In genomic region chr5:372911-373709, GRCh38 we compare ENCODE assay signal across 8 cellular contexts. TPM values are rescaled to one million over a fixed set of nuclear protein-coding genes. Genes with fewer than 3 reads are reported as not detected.
A peak's percentile ranks its signal among the peaks of the same experiment; 100 is the strongest.
DNase-seq lines count a peak whose midpoint lies in the region; ATAC-seq, FAIRE-seq and TF ChIP-seq lines count a peak whose summit lies in the region.

No MANE protein-coding gene starts in this region.

- H3K27ac ChIP-seq in A549 (peak overlapping the region; percentile 78 to 95), KMS-11 (peak overlapping the region; percentile 92), body of pancreas (no peak overlapping the region)

- no peaks in the 10 kb centered on the region for H3K9me3 Mint-ChIP-seq in osteocyte (ENCODE audit: unreplicated experiment)

- H2AFZ ChIP-seq in KMS-11 (ENCODE audit: low read depth): peak overlapping the region; percentile 83

- H3K9me3 ChIP-seq in A549 (no peaks in the 10 kb centered on the region), body of pancreas (no peaks in the 10 kb centered on the region)

- FAIRE-seq in A549 (lab: Jason Lieb, UNC): no peak

- H3K4me2 ChIP-seq in A549: peak overlapping the region; percentile 100
- H3K4me2 ChIP-seq in KMS-11: peak overlapping the region; percentile 96

- TF ChIP-seq EP300 in A549 (IDR thresholded peaks at IDR 0.05): no peak

- peak in 1 of 2 experiments; percentile 23; a peak in 3 of 6 replicates for ATAC-seq in A549
- ATAC-seq in GM19452 (IDR thresholded peaks at IDR 0.05; ENCODE audit: unreplicated experiment): no peak
- ATAC-seq in body of pancreas: no peak

- H3K4me1 ChIP-seq in A549 (peaks cover 14% of the 10 kb centered on the region; the same call in 2 of the 3 replicates), KMS-11 (ENCODE audit: low read depth, poor library complexity, severe bottlenecking) (peaks cover 67% of the 10 kb centered on the region), body of pancreas (peaks cover 13% of the 10 kb centered on the region)

- DNase-seq in A549 (ENCODE audit: low read depth in 1 of 2, low spot score in 1 of 2) (no peak), GM13976 (ENCODE audit: low spot score) (peak; percentile 49), astrocyte of the spinal cord (ENCODE audit: low read depth, low spot score) (no peak), osteocyte (ENCODE audit: extremely low spot score, unreplicated experiment) (peak; percentile 86), RKO (ENCODE audit: low spot score) (no peak), body of pancreas (no peak)

- H3K4me3 ChIP-seq in A549 (peak overlapping the region; percentile 79), KMS-11 (IDR thresholded peaks at IDR 0.05; ENCODE audit: insufficient read depth, low read depth, low read length) (no peak overlapping the region), astrocyte of the spinal cord (ENCODE audit: low read depth, low read length) (peak overlapping the region; percentile 7), body of pancreas (no peak overlapping the region)

- no peaks in the 10 kb centered on the region; the same call in 1 of the 2 replicates for H3K36me3 ChIP-seq in KMS-11 (ENCODE audit: insufficient read depth)
- no peaks in the 10 kb centered on the region for H3K36me3 ChIP-seq in body of pancreas (replicated peaks in 1 of 2; ENCODE audit: insufficient read depth in 1 of 2, low read depth in 2 of 2)

- in situ Hi-C loops in GM13976 (cut with MboI; ENCODE audit: low sequenced_read_pairs, unreplicated experiment): no loop called here
- in situ Hi-C loops in astrocyte of the spinal cord (cut with HindIII; ENCODE audit: low sequenced_read_pairs): no loop called here

- no peaks in the 10 kb centered on the region for H4K20me1 ChIP-seq in KMS-11 (ENCODE audit: insufficient read depth)

- TF ChIP-seq RAD21 in A549 (conservative IDR thresholded peaks at IDR 0.05 in 1 of 2, IDR thresholded peaks at IDR 0.05 in 1 of 2): no peak

- TF ChIP-seq POLR2A in A549 (IDR thresholded peaks at IDR 0.05; ENCODE audit: low read length): no peak
- no peak for TF ChIP-seq POLR2A in body of pancreas (IDR thresholded peaks at IDR 0.05)

- H3K79me2 ChIP-seq in KMS-11 (ENCODE audit: insufficient read depth, low read depth): 0 out of 2 replicates have a peak, but pooled peaks cover 4% of the 10 kb centered on the region

- CTCF ChIA-PET in A549 (lab: Yijun Ruan, JAX): interaction anchor here (0.6 to 1.7 kb wide), 2 partner anchors 56 to 58 kb away, joined by 3 to 6 read pairs; no protein-coding TSS in a partner anchor

- POLR2A ChIA-PET in A549 (lab: Yijun Ruan, JAX): no interaction called here

- H3K27me3 ChIP-seq in KMS-11 (ENCODE audit: insufficient read depth, low read depth) (no peaks in the 10 kb centered on the region), body of pancreas (peaks cover 0 to 12% of the 10 kb centered on the region in 2 donors)

- peak overlapping the region; percentile 35 for H3K4me3 Mint-ChIP-seq in osteocyte (ENCODE audit: unreplicated experiment)

- peaks cover 54% of the 10 kb centered on the region for H3K4me1 Mint-ChIP-seq in osteocyte (ENCODE audit: unreplicated experiment)

- WGBS in A549 (ENCODE audit: missing lambda C conversion rate): 85% methylated on average over 5 of the region's 27 CpGs
- 72 to 83% methylated on average over 5 to 25 of the region's 27 CpGs for WGBS in body of pancreas, 2 donors

- H3K27ac Mint-ChIP-seq in osteocyte (ENCODE audit: unreplicated experiment): peak overlapping the region; percentile 93

- H3K27me3 Mint-ChIP-seq in osteocyte (ENCODE audit: unreplicated experiment): no peaks in the 10 kb centered on the region

- intact Hi-C loops in body of pancreas (cut with DNase I): no loop called here

- peak overlapping the region; percentile 98 for H3K9ac ChIP-seq in KMS-11

- peaks cover 14% of the 10 kb centered on the region for H3K36me3 Mint-ChIP-seq in osteocyte (ENCODE audit: unreplicated experiment)

- TF ChIP-seq CTCF in A549 (IDR thresholded peaks at IDR 0.05) (no peak), GM13976 (IDR thresholded peaks at IDR 0.05; ENCODE audit: borderline replicate concordance, control extremely low read depth, extremely low read depth, insufficient read depth, missing control alignments) (no peak), KMS-11 (conservative IDR thresholded peaks at IDR 0.05; ENCODE audit: low read depth, low read length) (no peak), astrocyte of the spinal cord (IDR thresholded peaks at IDR 0.05; ENCODE audit: low read depth, low read length) (no peak), osteocyte (IDR thresholded peaks at IDR 0.05) (no peak), body of pancreas (IDR thresholded peaks at IDR 0.05) (no peak)

TF ChIP-seq in A549, 52 proteins besides CTCF, POLR2A, EP300 and RAD21:
- TF ChIP-seq GATA3 (IDR thresholded peaks at IDR 0.05; ENCODE audit: borderline replicate concordance) (no peak), HDAC2 (IDR thresholded peaks at IDR 0.05) (no peak), RNF2 (IDR thresholded peaks at IDR 0.05; ENCODE audit: borderline replicate concordance, low read depth) (no peak), JUN (IDR thresholded peaks at IDR 0.05) (no peak), TFCP2L1 (CRISPR knock-in tag; IDR thresholded peaks at IDR 0.05) (no peak), RFX5 (IDR thresholded peaks at IDR 0.05) (no peak), ZC3H11A (IDR thresholded peaks at IDR 0.05) (no peak), MYC (IDR thresholded peaks at IDR 0.05; ENCODE audit: borderline replicate concordance, low read length) (no peak), MAX (IDR thresholded peaks at IDR 0.05) (no peak), BCL3 (IDR thresholded peaks at IDR 0.05) (no peak), SMC3 (IDR thresholded peaks at IDR 0.05) (no peak), BHLHE40 (IDR thresholded peaks at IDR 0.05; ENCODE audit: low read depth, low read length) (no peak), KDM5A (IDR thresholded peaks at IDR 0.05) (no peak), HEYL (CRISPR knock-in tag; IDR thresholded peaks at IDR 0.05) (no peak), ZFP36 (IDR thresholded peaks at IDR 0.05; ENCODE audit: borderline replicate concordance, partially characterized antibody) (no peak), FOSB (CRISPR knock-in tag; IDR thresholded peaks at IDR 0.05) (no peak), TP53 (CRISPR knock-in tag; IDR thresholded peaks at IDR 0.05) (no peak), EHMT2 (IDR thresholded peaks at IDR 0.05; ENCODE audit: low read depth) (no peak)

RNA-seq across cellular contexts. Expression of gene AHRR, which starts 51.6 kb away (rescaled TPM):
- polyA plus RNA-seq in A549 (2011; rRNA removed): 1.2 and 1.4 TPM in 2 replicates
- polyA plus RNA-seq in A549 (2012; cell fraction: cytosol; rRNA removed): 2.2 and 3.8 TPM in 2 replicates
- polyA plus RNA-seq in A549 (2012; cell fraction: nucleus; rRNA removed): 7.3 and 7.8 TPM in 2 replicates
- 1.7 to 2.3 TPM (median 1.8 TPM) in 3 replicates for polyA plus RNA-seq in A549 (2017; fragmentation: RNase III; extraction: RNeasy Plus Mini Kit Qiagen cat#74134 plus additional on column Dnase treatment)
- 0.70 and 1.5 TPM in 2 replicates for polyA minus RNA-seq in A549 (2011; rRNA and poly(A)+ RNA removed)
- total RNA-seq in osteocyte: 54.9 and 55.8 TPM in 2 replicates
- under 1 TPM; 0.26 to 0.33 TPM for total RNA-seq in body of pancreas

Comparison
In these comparisons a context has a peak if more than half of its experiments do, and no peak if none do; other contexts are left out.
1. DNase-seq: peak in GM13976 (single experiment) and osteocyte (single experiment); none in A549 (0 of 2), astrocyte of the spinal cord (single experiment), RKO (single experiment) and body of pancreas (0 of 4).
2. H3K27ac ChIP-seq: peak in A549 (2 of 2) and KMS-11 (single experiment); none in body of pancreas (0 of 4).
3. H3K4me3 ChIP-seq: peak in A549 (single experiment) and astrocyte of the spinal cord (single experiment); none in KMS-11 (single experiment) and body of pancreas (0 of 2).
4. RNA of gene AHRR, which starts 51.6 kb away (total RNA-seq): 54.9 to 55.8 TPM in osteocyte; 0.26 to 0.33 TPM in body of pancreas; every median in the first group is over 10 times any median in the second.